ENCODE assay signal across 28 cellular contexts in the genomic region with DNA sequence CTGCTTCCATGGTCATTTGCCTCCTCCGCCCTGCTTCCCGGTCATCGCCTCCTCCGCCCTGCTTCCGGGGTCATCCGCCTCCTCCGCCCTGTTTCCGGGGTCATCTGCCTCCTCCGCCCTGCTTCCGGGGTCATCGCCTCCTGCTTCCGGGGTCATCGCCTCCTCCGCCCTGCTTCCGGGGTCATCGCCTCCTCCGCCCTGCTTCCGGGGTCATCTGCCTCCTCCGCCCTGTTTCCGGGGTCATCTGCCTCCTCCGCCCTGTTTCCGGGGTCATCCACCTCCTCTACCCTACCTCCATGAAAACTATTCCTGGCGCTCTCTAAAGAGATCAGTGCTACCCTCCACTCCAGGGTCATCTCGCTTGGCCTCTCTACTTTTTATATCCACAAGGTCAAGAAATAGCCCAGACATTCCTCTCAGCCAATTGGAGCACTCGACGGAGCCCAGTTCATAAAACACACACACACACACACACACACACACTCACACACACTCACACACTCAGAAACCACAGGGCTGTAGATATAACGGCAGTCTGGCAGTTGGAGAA. TPM values are rescaled to one million over a fixed set of nuclear protein-coding genes. Genes with fewer than 3 reads are reported as not detected.
DNase-seq lines count a peak whose midpoint lies in the region; ATAC-seq, FAIRE-seq and TF ChIP-seq lines count a peak whose summit lies in the region.
"Had no signal": no experiment of that assay in that cellular context is flagged by ENCODE, and none has a peak within 500 bp of the region (broad histone marks: within the 10 kb centered on the region; RNA-seq: fewer than 3 reads in every experiment).

No MANE protein-coding gene starts in this region.

- H3K36me3 ChIP-seq in CD4-positive, CD25-positive, alpha-beta regulatory T cell (ENCODE audit: control insufficient read depth, insufficient read depth, low read length), result no peaks in the 10 kb centered on the region
- H3K36me3 ChIP-seq: BE2C, prostate gland, thoracic aorta had no signal

- H3K9me3 Mint-ChIP-seq in CD4-positive, CD25-positive, alpha-beta regulatory T cell, result peaks cover 0 to 1% (median 0%) of the 10 kb centered on the region in 7 donors
- no peaks in the 10 kb centered on the region for H3K9me3 Mint-ChIP-seq in immature natural killer cell
- no peaks in the 10 kb centered on the region for H3K9me3 Mint-ChIP-seq in natural killer cell
- H3K9me3 Mint-ChIP-seq: activated CD4-positive, alpha-beta T cell treated with anti-CD3 and anti-CD28 coated beads, Interleukin-2, amount 10 ng/mL, durations not matched to agents 24 days and 14 days; activated naive CD4-positive, alpha-beta T cell treated with anti-CD3 and anti-CD28 coated beads for 36 hours; stimulated activated memory B cell treated with anti-CD40 and anti-IgM and Interleukin-4, amounts not matched to agents 10 μg/mL and 1 μg/mL and 100 μg/mL, for 72 hours had no signal

- H3K27ac ChIP-seq in CD4-positive, CD25-positive, alpha-beta regulatory T cell (ENCODE audit: insufficient read depth, low read length, poor library complexity, severe bottlenecking), result no peak overlapping the region
- H3K27ac ChIP-seq: epithelial cell of prostate, prostate gland, thoracic aorta had no signal

- peak overlapping the region in 3 of 4 donors; percentile 28 to 61 (median 29) for H3K4me3 Mint-ChIP-seq in CD4-positive, CD25-positive, alpha-beta regulatory T cell
- H3K4me3 Mint-ChIP-seq in immature natural killer cell (peak overlapping the region in 4 of 5 donors; percentile 22 to 81 (median 64)), natural killer cell (peak overlapping the region; percentile 33)
- H3K4me3 Mint-ChIP-seq: activated CD4-positive, alpha-beta T cell treated with anti-CD3 and anti-CD28 coated beads, Interleukin-2, amount 10 ng/mL, durations not matched to agents 24 days and 14 days; activated naive CD4-positive, alpha-beta T cell treated with anti-CD3 and anti-CD28 coated beads for 36 hours; stimulated activated memory B cell treated with anti-CD40 and anti-IgM and Interleukin-4, amounts not matched to agents 10 μg/mL and 1 μg/mL and 100 μg/mL, for 72 hours had no signal

- no peak overlapping the region for H3K4me3 ChIP-seq in CD4-positive, CD25-positive, alpha-beta regulatory T cell (ENCODE audit: low read depth, low read length)
- H3K4me3 ChIP-seq: prostate gland, thoracic aorta had no signal

- no peak for DNase-seq in CD4-positive, CD25-positive, alpha-beta regulatory T cell
- DNase-seq in NAMALWA (ENCODE audit: low spot score) (peak; percentile 61), immature natural killer cell (peak; percentile 5 to 54 (median 29)), natural killer cell (no peak), urothelium cell line (ENCODE audit: low spot score) (no peak), DMS79 (lab: John Stamatoyannopoulos, UW) (no peak), NCI-H526 (lab: John Stamatoyannopoulos, UW) (no peak)
- DNase-seq: activated CD4-positive, alpha-beta T cell treated with anti-CD3 and anti-CD28 coated beads, Interleukin-2, amount 10 ng/mL, durations not matched to agents 24 days and 14 days; activated naive CD4-positive, alpha-beta T cell treated with anti-CD3 and anti-CD28 coated beads for 36 hours; activated T-cell treated with anti-CD3 and anti-CD28 coated beads, Interleukin-2, amount 50 U/mL, for 48 hours; BE2C; effector CD8-positive, alpha-beta T cell; GDM1; HCEC 1CT; NCI-H146; NCI-H446; PC-3; stimulated activated CD4-positive, alpha-beta T cell treated with anti-CD3 and anti-CD28 coated beads, Interleukin-4, amount 100 ng/mL, for 4 hours had no signal

- FAIRE-seq in urothelium cell line (lab: Jason Lieb, UNC), result no peak
- FAIRE-seq: colon, HTR-8/SVneo, keratinocyte had no signal

- H3K27ac Mint-ChIP-seq in CD4-positive, CD25-positive, alpha-beta regulatory T cell, result no peak overlapping the region
- H3K27ac Mint-ChIP-seq in immature natural killer cell (peak overlapping the region in 5 of 6 donors; percentile 48 to 78 (median 71)), natural killer cell (no peak overlapping the region)
- H3K27ac Mint-ChIP-seq: activated CD4-positive, alpha-beta T cell treated with anti-CD3 and anti-CD28 coated beads, Interleukin-2, amount 10 ng/mL, durations not matched to agents 24 days and 14 days; activated naive CD4-positive, alpha-beta T cell treated with anti-CD3 and anti-CD28 coated beads for 36 hours; stimulated activated memory B cell treated with anti-CD40 and anti-IgM and Interleukin-4, amounts not matched to agents 10 μg/mL and 1 μg/mL and 100 μg/mL, for 72 hours had no signal

- intact Hi-C loops in natural killer cell (cut with micrococcal nuclease), result no loop called here

- no peaks in the 10 kb centered on the region for H3K9me3 ChIP-seq in CD4-positive, CD25-positive, alpha-beta regulatory T cell (ENCODE audit: control insufficient read depth in 2 of 2, low read length in 2 of 2)
- H3K9me3 ChIP-seq: BE2C, prostate gland, thoracic aorta had no signal

- H3K27me3 ChIP-seq in CD4-positive, CD25-positive, alpha-beta regulatory T cell (ENCODE audit: control insufficient read depth, insufficient read depth, low read length), result no peaks in the 10 kb centered on the region
- H3K27me3 ChIP-seq: BE2C had no signal

- H3K27me3 Mint-ChIP-seq in CD4-positive, CD25-positive, alpha-beta regulatory T cell, result peaks cover 16% of the 10 kb centered on the region
- peaks cover 0 to 8% (median 7%) of the 10 kb centered on the region in 3 donors for H3K27me3 Mint-ChIP-seq in immature natural killer cell (ENCODE audit: low read depth in 3 of 3)
- H3K27me3 Mint-ChIP-seq in natural killer cell (ENCODE audit: low read depth in 2 of 2), result peaks cover 0 to 15% of the 10 kb centered on the region in 2 donors

- H3K36me3 Mint-ChIP-seq in CD4-positive, CD25-positive, alpha-beta regulatory T cell, result no peaks in the 10 kb centered on the region
- no peaks in the 10 kb centered on the region for H3K36me3 Mint-ChIP-seq in immature natural killer cell
- H3K36me3 Mint-ChIP-seq in natural killer cell, result no peaks in the 10 kb centered on the region
- H3K36me3 Mint-ChIP-seq: stimulated activated memory B cell treated with anti-CD40 and anti-IgM and Interleukin-4, amounts not matched to agents 10 μg/mL and 1 μg/mL and 100 μg/mL, for 72 hours had no signal

- no peak for ATAC-seq in CD4-positive, CD25-positive, alpha-beta regulatory T cell (ENCODE audit: low read depth in 2 of 2)
- peak in 1 of 3 donors; percentile 40 for ATAC-seq in natural killer cell
- no peak for ATAC-seq in GM21825 (IDR thresholded peaks at IDR 0.05; ENCODE audit: unreplicated experiment)
- ATAC-seq: PC-3; Right ventricle myocardium inferior; sciatic nerve; stimulated activated memory B cell treated with anti-CD40 and anti-IgM and Interleukin-4, amounts not matched to agents 10 μg/mL and 1 μg/mL and 100 μg/mL, for 72 hours had no signal

- H3K4me1 Mint-ChIP-seq in CD4-positive, CD25-positive, alpha-beta regulatory T cell, result peaks cover 0 to 3% (median 0%) of the 10 kb centered on the region in 4 donors
- H3K4me1 Mint-ChIP-seq in immature natural killer cell (peaks cover 0 to 5% of the 10 kb centered on the region in 2 donors), natural killer cell (peaks cover 0 to 5% of the 10 kb centered on the region in 2 donors)
- H3K4me1 Mint-ChIP-seq: stimulated activated memory B cell treated with anti-CD40 and anti-IgM and Interleukin-4, amounts not matched to agents 10 μg/mL and 1 μg/mL and 100 μg/mL, for 72 hours had no signal

- no peaks in the 10 kb centered on the region for H3K4me1 ChIP-seq in CD4-positive, CD25-positive, alpha-beta regulatory T cell (ENCODE audit: control insufficient read depth, insufficient read depth, low read length, poor library complexity, severe bottlenecking)
- H3K4me1 ChIP-seq: BE2C, prostate gland had no signal

- TF ChIP-seq CTCF in natural killer cell (IDR thresholded peaks at IDR 0.05), result no peak

RNA-seq across cellular contexts. Expression of a gene that starts 44.8 kb away (rescaled TPM):
- 0.15 TPM for total RNA-seq in CD4-positive, CD25-positive, alpha-beta regulatory T cell
- under 1 TPM in 2 of 4 donors, not detected in 2; 0.11 to 0.14 TPM for polyA plus RNA-seq in CD4-positive, CD25-positive, alpha-beta regulatory T cell
- under 1 TPM in 1 of 3 donors, not detected in 2; 0.62 TPM for polyA plus RNA-seq in immature natural killer cell
- total RNA-seq in natural killer cell, result under 1 TPM; 0.07 to 0.45 (median 0.43) TPM
- total RNA-seq: activated naive CD4-positive, alpha-beta T cell treated with anti-CD3 and anti-CD28 coated beads for 36 hours; PC-3 had no signal
- polyA plus RNA-seq: keratinocyte had no signal

RNA-seq across cellular contexts. Expression of a gene that starts 54.0 kb away (rescaled TPM):
- not detected for total RNA-seq in CD4-positive, CD25-positive, alpha-beta regulatory T cell
- not detected for polyA plus RNA-seq in CD4-positive, CD25-positive, alpha-beta regulatory T cell
- polyA plus RNA-seq in immature natural killer cell, result not detected
- not detected for total RNA-seq in natural killer cell
- total RNA-seq: activated CD4-positive, alpha-beta T cell treated with anti-CD3 and anti-CD28 coated beads, Interleukin-2, amount 10 ng/mL, durations not matched to agents 24 days and 14 days; activated naive CD4-positive, alpha-beta T cell treated with anti-CD3 and anti-CD28 coated beads for 36 hours; PC-3; prostate gland; Right ventricle myocardium inferior; sciatic nerve; thoracic aorta had no signal
- polyA plus RNA-seq: keratinocyte had no signal

Comparison
In these comparisons a context has a peak if more than half of its experiments do, and no peak if none do; other contexts are left out.
1. DNase-seq: peak in NAMALWA (single experiment) and immature natural killer cell (3 of 3); none in CD4-positive, CD25-positive, alpha-beta regulatory T cell (0 of 3), natural killer cell (single experiment), urothelium cell line (single experiment), DMS79 (single experiment) and NCI-H526 (0 of 2).
2. H3K27ac Mint-ChIP-seq: peak in immature natural killer cell (5 of 6); none in CD4-positive, CD25-positive, alpha-beta regulatory T cell (0 of 3) and natural killer cell (0 of 2).
3. Peak in every context shown above with its lines, with median percentiles within 50 percentile points of each other: H3K4me3 Mint-ChIP-seq.